In genomic region chr12:34108967-34109366, GRCh38 we compare ENCODE assay signal across 8 cellular contexts.
"Had no signal": no experiment of that assay in that cellular context is flagged by ENCODE, and none has a peak within 500 bp of the region (broad histone marks: within the 10 kb centered on the region; RNA-seq: fewer than 3 reads in every experiment).

No MANE protein-coding gene starts in this region.

- H3K36me3 ChIP-seq: HAP-1 had no signal

- H3K9me3 ChIP-seq: HAP-1 had no signal

- FAIRE-seq: K562 had no signal

- H2AFZ ChIP-seq: GM23248 had no signal

- H3K4me1 ChIP-seq: HAP-1 had no signal

- H3K27ac ChIP-seq: GM23248, HL-60 had no signal

- DNase-seq: GM23248, GOT3, H7, IMR-90, KG1 had no signal

- H3K4me3 ChIP-seq: GM23248, HAP-1, K562 had no signal

- H3K9ac ChIP-seq: GM23248 had no signal
